ENCODE assay signal across 20 cellular contexts in genomic region chr2:41913921-41914609, GRCh38.
DNase-seq lines count a peak whose midpoint lies in the region; ATAC-seq and TF ChIP-seq lines count a peak whose summit lies in the region.
"Had no signal": no experiment of that assay in that cellular context is flagged by ENCODE, and none has a peak within 500 bp of the region (broad histone marks: within the 10 kb centered on the region; RNA-seq: fewer than 3 reads in every experiment).

No MANE protein-coding gene starts in this region.

- BruUV-seq in IMR-90 (replicated peaks; lab: Mats Ljungman, UMichigan): no TSS peak

- no peak overlapping the region for H3K4ac ChIP-seq in IMR-90 (ENCODE audit: low read depth, low read length)

- no peak overlapping the region; the same call in 1 of the 2 replicates for H4K5ac ChIP-seq in IMR-90 (ENCODE audit: low read depth, low read length)

- no peak overlapping the region for H4K8ac ChIP-seq in IMR-90 (ENCODE audit: low read depth in 2 of 2, low read length in 2 of 2)

- H3K18ac ChIP-seq in IMR-90 (ENCODE audit: low read depth, low read length): peak overlapping the region; percentile 35; the same call in 1 of the 2 replicates

- intact Hi-C loops in IMR-90 (cut with micrococcal nuclease) (no loop called here), right lobe of liver (cut with DNase I) (no loop called here), sigmoid colon (cut with DNase I) (no loop called here)

- H4K91ac ChIP-seq in IMR-90 (ENCODE audit: insufficient read depth, low read depth, low read length): no peak overlapping the region

- H2AK9ac ChIP-seq in IMR-90 (replicated peaks; ENCODE audit: low read depth, low read length, poor library complexity): no peak overlapping the region

- H3K4me1 ChIP-seq in IMR-90 (ENCODE audit: control insufficient read depth, insufficient read depth, low read length) (peaks cover 6% of the 10 kb centered on the region), right lobe of liver (peaks cover 0 to 44% (median 9%) of the 10 kb centered on the region in 4 donors), sigmoid colon (peaks cover 0 to 23% (median 18%) of the 10 kb centered on the region in 4 donors)
- H3K4me1 ChIP-seq: A549, HAP-1 had no signal

- peaks cover 2% of the 10 kb centered on the region; the same call in 1 of the 2 replicates for H3K9me3 ChIP-seq in IMR-90 (ENCODE audit: control insufficient read depth, insufficient read depth, low read length)
- no peaks in the 10 kb centered on the region for H3K9me3 ChIP-seq in right lobe of liver
- H3K9me3 ChIP-seq in sigmoid colon: no peaks in the 10 kb centered on the region
- H3K9me3 ChIP-seq: HAP-1, SJCRH30 had no signal

- H3K27ac ChIP-seq in IMR-90 (ENCODE audit: insufficient read depth, low read length) (no peak overlapping the region), coronary artery (peak overlapping the region; percentile 16 to 77), right lobe of liver (peak overlapping the region in 2 of 3 donors; percentile 39 to 81), sigmoid colon (peak overlapping the region in 3 of 4 donors; percentile 15 to 66 (median 61))
- H3K27ac ChIP-seq: A549, GM23248, SJCRH30 had no signal

- H3K36me3 ChIP-seq in IMR-90 (ENCODE audit: control insufficient read depth, insufficient read depth, low read length) (no peaks in the 10 kb centered on the region), right lobe of liver (no peaks in the 10 kb centered on the region), sigmoid colon (no peaks in the 10 kb centered on the region)
- H3K36me3 ChIP-seq: HAP-1, SJCRH30 had no signal

- no peaks in the 10 kb centered on the region for H3K27me3 ChIP-seq in IMR-90 (ENCODE audit: control insufficient read depth, insufficient read depth, low read length)
- no peaks in the 10 kb centered on the region for H3K27me3 ChIP-seq in right lobe of liver
- H3K27me3 ChIP-seq in sigmoid colon: no peaks in the 10 kb centered on the region
- H3K27me3 ChIP-seq: SJCRH30 had no signal

- H4K20me1 ChIP-seq in IMR-90 (ENCODE audit: insufficient read depth, low read length): no peaks in the 10 kb centered on the region

- H3K9me1 ChIP-seq in IMR-90 (ENCODE audit: insufficient read depth, low read length): no peaks in the 10 kb centered on the region

- no peak overlapping the region for H2BK20ac ChIP-seq in IMR-90 (ENCODE audit: low read depth, low read length)

- TF ChIP-seq EP300 in sigmoid colon (IDR thresholded peaks at IDR 0.05): no peak

- CTCF ChIA-PET in IMR-90 (lab: Yijun Ruan, JAX): no interaction called here

- H3K9ac ChIP-seq in IMR-90 (ENCODE audit: low read depth, low read length): no peak overlapping the region
- H3K9ac ChIP-seq: GM23248 had no signal

- TF ChIP-seq CTCF in IMR-90 (conservative IDR thresholded peaks at IDR 0.05; ENCODE audit: low read depth, low read length): no peak
- no peak for TF ChIP-seq CTCF in coronary artery (IDR thresholded peaks at IDR 0.05)
- no peak for TF ChIP-seq CTCF in right lobe of liver (IDR thresholded peaks at IDR 0.05)
- no peak for TF ChIP-seq CTCF in sigmoid colon (IDR thresholded peaks at IDR 0.05)

- no peak overlapping the region for H2BK15ac ChIP-seq in IMR-90 (ENCODE audit: low read depth, low read length)

- no peak overlapping the region for H2BK5ac ChIP-seq in IMR-90 (ENCODE audit: low read depth, low read length, poor library complexity, severe bottlenecking)

- in situ Hi-C loops in IMR-90 (cut with MboI; ENCODE audit: low sequenced_read_pairs): no loop called here

- H3K79me1 ChIP-seq in IMR-90 (ENCODE audit: low read depth in 1 of 2, low read length in 2 of 2): no peaks in the 10 kb centered on the region

- TF ChIP-seq POLR2A in IMR-90 (IDR thresholded peaks at IDR 0.05; ENCODE audit: low read depth, low read length) (no peak), right lobe of liver (IDR thresholded peaks at IDR 0.05) (no peak), sigmoid colon (IDR thresholded peaks at IDR 0.05) (no peak)

- no peak overlapping the region for H2BK120ac ChIP-seq in IMR-90 (ENCODE audit: low read depth, low read length)

- H2AK5ac ChIP-seq in IMR-90 (ENCODE audit: low read depth, low read length): peak overlapping the region; percentile 35; the same call in 1 of the 2 replicates

- POLR2A ChIA-PET in IMR-90 (lab: Charles Lee; ENCODE audit: unreplicated experiment): no interaction called here

- dilution Hi-C loops in IMR-90 (cut with HindIII; ENCODE audit: low sequenced_read_pairs, unreplicated experiment): no loop called here

- ATAC-seq in IMR-90 (ENCODE audit: low read depth) (no peak), right lobe of liver (no peak), HG03095 (IDR thresholded peaks at IDR 0.05; ENCODE audit: unreplicated experiment) (no peak), HG03025 (IDR thresholded peaks at IDR 0.05; ENCODE audit: low FRiP score, unreplicated experiment) (no peak)
- ATAC-seq: A549, Panc1 had no signal

- no peak overlapping the region for H3K4me3 ChIP-seq in IMR-90 (ENCODE audit: insufficient read depth, low read depth, low read length)
- no peak overlapping the region for H3K4me3 ChIP-seq in coronary artery
- no peak overlapping the region for H3K4me3 ChIP-seq in right lobe of liver
- no peak overlapping the region for H3K4me3 ChIP-seq in sigmoid colon
- H3K4me3 ChIP-seq: A549, GM23248, HAP-1, SJCRH30 had no signal

- no peak overlapping the region for H2AFZ ChIP-seq in IMR-90 (replicated peaks; ENCODE audit: low read length, poor library complexity)
- H2AFZ ChIP-seq: GM23248 had no signal

- H3K23ac ChIP-seq in IMR-90 (ENCODE audit: low read depth, low read length): no peak overlapping the region

- no peak overlapping the region for H3K56ac ChIP-seq in IMR-90 (ENCODE audit: extremely low read depth, insufficient read depth, low read length)

- TF ChIP-seq RAD21 in IMR-90 (IDR thresholded peaks at IDR 0.05; ENCODE audit: low read length): no peak

- H3K4me2 ChIP-seq in IMR-90 (ENCODE audit: low read depth, low read length): no peak overlapping the region
- H3K4me2 ChIP-seq: A549 had no signal

- no CpG with 5 or more reads among the region's 7 CpGs for WGBS in IMR-90 (ENCODE audit: extremely low coverage in 2 of 2, insufficient read length in 1 of 2), 2 experiments
- WGBS in right lobe of liver (ENCODE audit: insufficient coverage, low coverage, low lambda C conversion rate, missing lambda C conversion rate): 82% methylated on average over 7 of the region's 7 CpGs
- 83 to 92% methylated on average over 7 of the region's 7 CpGs for WGBS in sigmoid colon, 2 donors

- H3K14ac ChIP-seq in IMR-90 (replicated peaks; ENCODE audit: low read depth, low read length): no peak overlapping the region

- no peak for DNase-seq in IMR-90
- DNase-seq in coronary artery (ENCODE audit: low spot score): peak; percentile 50
- DNase-seq in right lobe of liver: peak in 1 of 3 donors; percentile 26
- no peak for DNase-seq in sigmoid colon
- DNase-seq in NCI-H2196 (lab: John Stamatoyannopoulos, UW; ENCODE audit: unreplicated experiment): no peak
- no peak for DNase-seq in activated CD4-positive, alpha-beta T cell treated with anti-CD3 and anti-CD28 coated beads, Interleukin-2, amount 50 U/mL, for 48 hours
- DNase-seq: DMS79 treated with DMSO at 0.1 percent for 48 hours, NCI-H1105, NCI-H146, NCI-H2029, NCI-H226, NCI-H524, NCI-H774, SJCRH30 had no signal

TF ChIP-seq in IMR-90, 13 proteins besides CTCF, POLR2A, EP300 and RAD21:
- TF ChIP-seq ELK1 (IDR thresholded peaks at IDR 0.05; ENCODE audit: borderline replicate concordance, low read depth, low read length) (no peak), RFX5 (IDR thresholded peaks at IDR 0.05; ENCODE audit: low read depth, low read length) (no peak), NFE2L2 (IDR thresholded peaks at IDR 0.05; ENCODE audit: low read depth, low read length) (no peak), SMC3 (IDR thresholded peaks at IDR 0.05; ENCODE audit: low read depth, low read length) (no peak), MAZ (IDR thresholded peaks at IDR 0.05; ENCODE audit: borderline replicate concordance, low read depth, low read length) (no peak), CHD1 (IDR thresholded peaks at IDR 0.05; ENCODE audit: low read depth, low read length) (no peak), MXI1 (IDR thresholded peaks at IDR 0.05; ENCODE audit: borderline replicate concordance, low read depth, low read length) (no peak), MAFK (IDR thresholded peaks at IDR 0.05; ENCODE audit: low read depth, low read length) (no peak), FOS (IDR thresholded peaks at IDR 0.05; ENCODE audit: low read depth, low read length) (no peak), USF2 (IDR thresholded peaks at IDR 0.05; ENCODE audit: low read depth, low read length) (no peak), CEBPB (IDR thresholded peaks at IDR 0.05; ENCODE audit: low read depth, low read length) (no peak)
